In the genomic region with DNA sequence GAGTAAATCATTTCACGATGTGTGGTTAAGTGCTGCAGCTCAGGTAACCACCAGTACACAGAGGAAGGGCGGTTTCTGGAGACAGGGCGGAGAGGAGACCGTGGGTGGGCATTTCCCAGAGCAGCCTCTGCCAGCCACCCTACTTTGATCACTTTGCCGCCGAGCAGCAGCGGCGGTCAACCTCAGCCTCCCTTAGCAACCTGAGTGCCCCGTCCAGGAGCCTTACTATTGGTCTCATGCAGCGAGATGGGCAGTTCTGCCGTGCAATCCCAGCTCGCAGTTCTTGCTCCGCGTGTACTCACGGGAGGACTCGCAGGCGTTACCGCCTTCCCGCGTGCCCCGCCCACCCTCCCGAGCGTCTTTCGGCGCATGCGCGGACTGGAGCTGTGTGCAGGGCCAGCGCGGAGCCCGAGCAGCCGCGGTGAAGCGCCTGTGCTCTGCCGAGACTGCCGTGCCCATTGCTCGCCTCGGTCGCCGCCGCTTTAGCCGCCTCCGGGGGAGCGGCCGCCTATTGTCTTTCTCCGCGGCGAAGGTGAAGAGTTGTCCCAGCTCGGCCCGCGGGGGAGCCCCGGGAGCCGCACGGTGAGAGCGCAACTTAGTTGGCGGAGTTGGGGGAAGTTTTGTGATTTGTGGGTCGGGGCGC, we compare ENCODE assay signal across 1 cellular context.
TF ChIP-seq lines count a peak whose summit lies in the region.

Gene AKAP13 (plus strand): TSS at position 387 of the 643 bp plus-strand sequence. CDS start 105,118 bp downstream, outside the sequence.

TF ChIP-seq in IMR-90, 13 proteins besides CTCF, POLR2A, EP300 and RAD21 (continued from another document):
- TF ChIP-seq FOS (IDR thresholded peaks at IDR 0.05; ENCODE audit: low read depth, low read length) = peak; percentile 41; the same call in 1 of the 2 replicates
- TF ChIP-seq SMC3 (IDR thresholded peaks at IDR 0.05; ENCODE audit: low read depth, low read length) = no peak
- TF ChIP-seq USF2 (IDR thresholded peaks at IDR 0.05; ENCODE audit: low read depth, low read length) = peak; percentile 40; the same call in 1 of the 2 replicates
